Comparison of ENCODE assay signal across 8 cellular contexts in the genomic region with DNA sequence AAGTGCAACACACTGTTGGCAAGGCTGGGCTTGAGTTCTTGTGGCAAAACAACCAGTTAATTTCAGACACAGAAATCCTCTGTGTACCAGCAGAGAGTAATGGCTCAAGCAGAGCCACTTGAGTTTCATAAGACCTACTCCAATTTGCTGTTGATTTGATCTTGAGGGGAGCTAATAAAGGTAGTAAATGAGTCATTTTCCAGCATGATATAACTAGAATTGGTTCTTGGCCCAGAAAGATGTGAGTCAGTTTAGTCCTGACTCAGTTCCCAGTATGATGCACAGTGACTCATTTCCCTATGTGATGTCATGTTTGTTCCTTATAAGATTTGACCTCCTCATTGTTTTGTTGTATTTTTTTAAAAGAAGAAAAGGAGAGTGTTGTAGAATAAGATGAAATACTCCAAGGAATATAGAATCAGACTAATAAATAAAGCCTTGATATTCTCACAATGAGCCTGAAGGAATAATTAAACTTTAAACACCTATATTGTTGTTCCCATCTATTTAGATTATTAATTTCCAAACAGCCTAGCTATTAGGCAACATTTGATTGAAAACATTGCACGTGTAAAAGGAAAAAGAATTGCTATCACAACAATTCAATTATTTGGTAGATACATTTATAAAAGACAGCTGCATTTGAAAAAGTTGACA.
DNase-seq lines count a peak whose midpoint lies in the region; ATAC-seq and TF ChIP-seq lines count a peak whose summit lies in the region.

No MANE protein-coding gene starts in this region.

- H3K9me3 ChIP-seq in RWPE2 (ENCODE audit: severe bottlenecking) = no peaks in the 10 kb centered on the region

- TF ChIP-seq CTCF in RWPE2 (IDR thresholded peaks at IDR 0.05; ENCODE audit: poor library complexity, severe bottlenecking) = no peak
- no peak for TF ChIP-seq CTCF in epithelial cell of esophagus (IDR thresholded peaks at IDR 0.05; ENCODE audit: insufficient read depth, low read depth, low read length, missing control alignments)

- DNase-seq in Ammon's horn (ENCODE audit: low spot score) (peak; percentile 60), RWPE2 (ENCODE audit: low spot score) (no peak), epithelial cell of esophagus (ENCODE audit: low read depth) (peak; percentile 98), pons (ENCODE audit: low spot score) (peak; percentile 60), NCI-H187 (lab: John Stamatoyannopoulos, UW) (no peak), NCI-H345 (lab: John Stamatoyannopoulos, UW) (no peak)

- no peaks in the 10 kb centered on the region for H3K27me3 ChIP-seq in RWPE2 (ENCODE audit: insufficient read depth, poor library complexity, severe bottlenecking)

- H3K4me3 ChIP-seq in RWPE2 (ENCODE audit: severe bottlenecking) = no peak overlapping the region
- H3K4me3 ChIP-seq in epithelial cell of esophagus (ENCODE audit: low read length) = no peak overlapping the region

- H3K36me3 ChIP-seq in RWPE2 (ENCODE audit: low read depth) = no peaks in the 10 kb centered on the region

- ATAC-seq in GM18909 (IDR thresholded peaks at IDR 0.05; ENCODE audit: poor library complexity, unreplicated experiment) (peak; percentile 78), HG03342 (IDR thresholded peaks at IDR 0.05; ENCODE audit: unreplicated experiment) (peak; percentile 87), RWPE2 (ENCODE audit: low read depth) (peak; percentile 84)

- H3K27ac ChIP-seq in RWPE2 (ENCODE audit: poor library complexity, severe bottlenecking) = peak overlapping the region; percentile 72

- H3K4me1 ChIP-seq in RWPE2 (ENCODE audit: insufficient read depth, poor library complexity, severe bottlenecking) = peaks cover 42% of the 10 kb centered on the region

Comparison
In these comparisons a context has a peak if more than half of its experiments do, and no peak if none do; other contexts are left out.
1. DNase-seq: peak in Ammon's horn (single experiment), epithelial cell of esophagus (single experiment) and pons (single experiment); none in RWPE2 (single experiment), NCI-H187 (0 of 2) and NCI-H345 (single experiment).
2. Peak in every context shown above with its lines, with median percentiles within 50 percentile points of each other: ATAC-seq.